In genomic region chr10:33815776-33816175, GRCh38 we compare ENCODE assay signal across 15 cellular contexts.
DNase-seq lines count a peak whose midpoint lies in the region; ATAC-seq and TF ChIP-seq lines count a peak whose summit lies in the region.
"Had no signal": no experiment of that assay in that cellular context is flagged by ENCODE, and none has a peak within 500 bp of the region (broad histone marks: within the 10 kb centered on the region; RNA-seq: fewer than 3 reads in every experiment).

No MANE protein-coding gene starts in this region.

- peaks cover 5% of the 10 kb centered on the region for H3K4me1 ChIP-seq in GM23338 (ENCODE audit: insufficient read depth)
- no peaks in the 10 kb centered on the region for H3K4me1 ChIP-seq in testis

- H3K4me1 Mint-ChIP-seq in GM23338: peaks cover 10% of the 10 kb centered on the region; the same call in 2 of the 3 replicates
- H3K4me1 Mint-ChIP-seq: B cell had no signal

- H3K9me3 Mint-ChIP-seq in GM23338: peaks cover 15% of the 10 kb centered on the region
- H3K9me3 Mint-ChIP-seq: CD4-positive, alpha-beta T cell had no signal

- H3K4me3 Mint-ChIP-seq in GM23338: no peak overlapping the region
- H3K4me3 Mint-ChIP-seq: B cell; CD4-positive, alpha-beta T cell; HFFc6 had no signal

- 61 to 82% methylated on average over 4 of the region's 4 CpGs for whole genome bisulfite sequencing in testis, 2 donors

- H3K4me3 ChIP-seq in GM23338 (no peak overlapping the region), testis (no peak overlapping the region)

- H3K9me2 ChIP-seq in GM23338 (ENCODE audit: insufficient read depth): peaks cover 12% of the 10 kb centered on the region; the same call in 1 of the 2 replicates

- peaks cover 13% of the 10 kb centered on the region; the same call in 2 of the 3 replicates for H3K36me3 Mint-ChIP-seq in GM23338 (ENCODE audit: low read depth)

- peak overlapping the region; percentile 78; the same call in 1 of the 2 replicates for H2AFZ ChIP-seq in GM23338

- H3F3A ChIP-seq in GM23338 (replicated peaks; ENCODE audit: low read depth): no peaks in the 10 kb centered on the region

- H3K36me3 ChIP-seq in GM23338 (ENCODE audit: insufficient read depth) (no peaks in the 10 kb centered on the region), testis (ENCODE audit: low read depth, missing control alignments) (no peaks in the 10 kb centered on the region)

- TF ChIP-seq CTCF in GM23338 (conservative IDR thresholded peaks at IDR 0.05; ENCODE audit: low read depth in 2 of 2) (no peak), testis (IDR thresholded peaks at IDR 0.05) (no peak)

- H3K9me3 ChIP-seq in testis: no peaks in the 10 kb centered on the region

- H3K27ac Mint-ChIP-seq in GM23338: no peak overlapping the region
- H3K27ac Mint-ChIP-seq: B cell; CD4-positive, alpha-beta T cell; HFFc6 had no signal

- H3K27me3 ChIP-seq in GM23338 (ENCODE audit: insufficient read depth) (no peaks in the 10 kb centered on the region), testis (no peaks in the 10 kb centered on the region)

- no peaks in the 10 kb centered on the region for H4K20me1 ChIP-seq in GM23338 (replicated peaks; ENCODE audit: insufficient read depth)

- intact Hi-C loops in testis (cut with DNase I; ENCODE audit: low total_unique reads): no loop called here

- H3K4me2 ChIP-seq in GM23338: no peak overlapping the region

- peaks cover 5% of the 10 kb centered on the region for H3K27me3 Mint-ChIP-seq in GM23338 (ENCODE audit: insufficient read depth, low read depth, poor library complexity)
- H3K27me3 Mint-ChIP-seq: B cell; CD4-positive, alpha-beta T cell had no signal

- in situ Hi-C loops in SK-MEL-5 (cut with HindIII; ENCODE audit: low pct_unique_long_range_greater_than_20kb, low sequenced_read_pairs): no loop called here

- no peak overlapping the region for H3K27ac ChIP-seq in GM23338 (ENCODE audit: low read depth)
- H3K27ac ChIP-seq in testis: no peak overlapping the region

- no peaks in the 10 kb centered on the region for H3K79me2 ChIP-seq in GM23338 (replicated peaks; ENCODE audit: insufficient read depth)

- DNase-seq in GM23338 (ENCODE audit: low spot score) (no peak), LHCN-M2 (ENCODE audit: low read depth) (peak; percentile 15), SK-MEL-5 (ENCODE audit: low read depth, low spot score) (peak; percentile 3), testis (peak; percentile 77), NCI-H345 (lab: John Stamatoyannopoulos, UW) (no peak), NCI-H2227 treated with DMSO at 0.1 percent for 48 hours (lab: John Stamatoyannopoulos, UW) (no peak)
- DNase-seq: C1 segment of cervical spinal cord; CD4-positive, alpha-beta T cell; DMS153; DMS79 treated with DMSO at 0.1 percent for 48 hours; EL; HCEC 1CT; HFFc6 had no signal

- ATAC-seq in GM23338: no peak
- ATAC-seq in GM18868 (IDR thresholded peaks at IDR 0.05; ENCODE audit: unreplicated experiment): no peak

- no peak for TF ChIP-seq POLR2A in testis (IDR thresholded peaks at IDR 0.05)

TF ChIP-seq in GM23338, 12 proteins besides CTCF, POLR2A, EP300 and RAD21 (continues in another document):
- no peak for TF ChIP-seq ETS1 (IDR thresholded peaks at IDR 0.05)
- TF ChIP-seq JUNB (IDR thresholded peaks at IDR 0.05; ENCODE audit: unreplicated experiment): no peak
- TF ChIP-seq ZNF114 (CRISPR knock-in tag; IDR thresholded peaks at IDR 0.05): no peak
- TF ChIP-seq CREB1 (CRISPR knock-in tag; IDR thresholded peaks at IDR 0.05; ENCODE audit: low read depth): no peak
- no peak for TF ChIP-seq POLR2AphosphoS5 (IDR thresholded peaks at IDR 0.05; ENCODE audit: low read depth)
- no peak for TF ChIP-seq ZNF462 (CRISPR knock-in tag; IDR thresholded peaks at IDR 0.05)
- TF ChIP-seq STAT1 (IDR thresholded peaks at IDR 0.05; ENCODE audit: unreplicated experiment): no peak

Comparison
In these comparisons a context has a peak if more than half of its experiments do, and no peak if none do; other contexts are left out.
1. DNase-seq: peak in LHCN-M2 (single experiment), SK-MEL-5 (single experiment) and testis (single experiment); none in GM23338 (single experiment), NCI-H345 (single experiment) and NCI-H2227 treated with DMSO at 0.1 percent for 48 hours (single experiment).